In genomic region chr14:69499436-69499835, GRCh38 we compare ENCODE assay signal across 19 cellular contexts.
"Had no signal": no experiment of that assay in that cellular context is flagged by ENCODE, and none has a peak within 500 bp of the region (broad histone marks: within the 10 kb centered on the region; RNA-seq: fewer than 3 reads in every experiment).

No MANE protein-coding gene starts in this region.

- H3K9me3 ChIP-seq: SJCRH30 had no signal

- H3K4me3 ChIP-seq: SJCRH30 had no signal

- H3K36me3 ChIP-seq: SJCRH30 had no signal

- ATAC-seq: Right ventricle myocardium inferior, SK-N-SH treated with all-trans-retinoic acid at 6 μM for 48 hours had no signal

- H3K27ac ChIP-seq: HL-60, RWPE1, SJCRH30 had no signal

- FAIRE-seq: RCC 7860 had no signal

- H3K27me3 ChIP-seq: SJCRH30 had no signal

- DNase-seq: KBM-7, MM.1S, NCI-H1092 treated with DMSO at 0.1 percent for 48 hours, NCI-H1436, NCI-H187, NCI-H2029 treated with DMSO at 0.1 percent for 48 hours, NCI-H2171 treated with DMSO at 0.1 percent for 48 hours, NCI-H446, NCI-H510A, NCI-H524 treated with DMSO at 0.1 percent for 48 hours, NCI-H69, NCI-H774, SHP77 treated with DMSO at 0.1 percent for 48 hours had no signal
